In genomic region chr12:16385779-16386646, GRCh38 we compare ENCODE assay signal across 1 cellular context.
A peak's percentile ranks its signal among the peaks of the same experiment; 100 is the strongest.
TF ChIP-seq lines count a peak whose summit lies in the region.

No MANE protein-coding gene starts in this region.

TF ChIP-seq in HepG2, 621 proteins besides CTCF, POLR2A, EP300 and RAD21 (continued from another document and continues in another):
- no peak for TF ChIP-seq ELF3 (CRISPR knock-in tag; IDR thresholded peaks at IDR 0.05)
- no peak for TF ChIP-seq ZNF792 (CRISPR knock-in tag; IDR thresholded peaks at IDR 0.05)
- no peak for TF ChIP-seq ZNF496 (CRISPR knock-in tag; IDR thresholded peaks at IDR 0.05; ENCODE audit: insufficient replicate concordance)
- no peak for TF ChIP-seq ZSCAN5A (CRISPR knock-in tag; IDR thresholded peaks at IDR 0.05; ENCODE audit: borderline replicate concordance)
- TF ChIP-seq KLF12 (CRISPR knock-in tag; IDR thresholded peaks at IDR 0.05; ENCODE audit: borderline replicate concordance): no peak
- no peak for TF ChIP-seq ZNF652 (CRISPR knock-in tag; IDR thresholded peaks at IDR 0.05; ENCODE audit: borderline replicate concordance, low read depth)
- no peak for TF ChIP-seq ZBTB2 (CRISPR knock-in tag; IDR thresholded peaks at IDR 0.05; ENCODE audit: low read depth)
- no peak for TF ChIP-seq ZNF33B (CRISPR knock-in tag; IDR thresholded peaks at IDR 0.05)
- TF ChIP-seq MEIS2 (CRISPR knock-in tag; IDR thresholded peaks at IDR 0.05): no peak
- no peak for TF ChIP-seq PRDM10 (CRISPR knock-in tag; IDR thresholded peaks at IDR 0.05; ENCODE audit: low read depth)
- no peak for TF ChIP-seq SP2 (CRISPR knock-in tag; IDR thresholded peaks at IDR 0.05)
- no peak for TF ChIP-seq TBL1XR1 (IDR thresholded peaks at IDR 0.05; ENCODE audit: borderline replicate concordance, low read length, partially characterized antibody)
- no peak for TF ChIP-seq MED13 (CRISPR knock-in tag; IDR thresholded peaks at IDR 0.05)
- TF ChIP-seq SALL2 (CRISPR knock-in tag; IDR thresholded peaks at IDR 0.05): no peak
- TF ChIP-seq XRCC5 (optimal IDR thresholded peaks at IDR 0.05; ENCODE audit: low read length): peak; percentile 57
- no peak for TF ChIP-seq PHF21A (CRISPR knock-in tag; IDR thresholded peaks at IDR 0.05)
- no peak for TF ChIP-seq ZNF570 (CRISPR knock-in tag; IDR thresholded peaks at IDR 0.05; ENCODE audit: borderline replicate concordance)
- TF ChIP-seq PRDM15 (CRISPR knock-in tag; IDR thresholded peaks at IDR 0.05): no peak
- TF ChIP-seq ZNF232 (CRISPR knock-in tag; IDR thresholded peaks at IDR 0.05; ENCODE audit: borderline replicate concordance): no peak
- no peak for TF ChIP-seq LRRFIP1 (CRISPR knock-in tag; conservative IDR thresholded peaks at IDR 0.05)
- peak; percentile 80; the same call in 1 of the 2 replicates for TF ChIP-seq SMC3 (IDR thresholded peaks at IDR 0.05; ENCODE audit: low read length)
- TF ChIP-seq SMAD3 (CRISPR knock-in tag; IDR thresholded peaks at IDR 0.05): 0 out of 2 replicates have a peak, but pooled peaks have one; percentile 38
- no peak for TF ChIP-seq NONO (IDR thresholded peaks at IDR 0.05)
- TF ChIP-seq NONO (CRISPR knock-in tag; conservative IDR thresholded peaks at IDR 0.05): no peak; the same call in 1 of the 2 replicates
- TF ChIP-seq ZBTB3 (CRISPR knock-in tag; IDR thresholded peaks at IDR 0.05; ENCODE audit: borderline replicate concordance, low read depth): no peak
- no peak for TF ChIP-seq TRAFD1 (CRISPR knock-in tag; IDR thresholded peaks at IDR 0.05; ENCODE audit: borderline replicate concordance)
- no peak for TF ChIP-seq ZNF589 (CRISPR knock-in tag; conservative IDR thresholded peaks at IDR 0.05)
- TF ChIP-seq CSRNP1 (CRISPR knock-in tag; IDR thresholded peaks at IDR 0.05): no peak
- no peak for TF ChIP-seq DRAP1 (CRISPR knock-in tag; IDR thresholded peaks at IDR 0.05)
- no peak for TF ChIP-seq GRHL1 (CRISPR knock-in tag; conservative IDR thresholded peaks at IDR 0.05)
- peak; percentile 45 for TF ChIP-seq TEAD3 (CRISPR knock-in tag; optimal IDR thresholded peaks at IDR 0.05; ENCODE audit: borderline replicate concordance)
- no peak for TF ChIP-seq SOX6 (IDR thresholded peaks at IDR 0.05)
- TF ChIP-seq SOX6 (CRISPR knock-in tag; IDR thresholded peaks at IDR 0.05): peak; percentile 37; the same call in 1 of the 2 replicates
- no peak for TF ChIP-seq MTF1 (CRISPR knock-in tag; IDR thresholded peaks at IDR 0.05)
- TF ChIP-seq KAT7 (CRISPR knock-in tag; IDR thresholded peaks at IDR 0.05; ENCODE audit: borderline replicate concordance): no peak
- no peak for TF ChIP-seq FOXP1 (IDR thresholded peaks at IDR 0.05)
- no peak for TF ChIP-seq FOXP1 (CRISPR knock-in tag; IDR thresholded peaks at IDR 0.05)
- no peak for TF ChIP-seq ZKSCAN1 (IDR thresholded peaks at IDR 0.05; ENCODE audit: low read length)
- TF ChIP-seq HMGXB4 (CRISPR knock-in tag; IDR thresholded peaks at IDR 0.05; ENCODE audit: borderline replicate concordance in 1 of 2, low read depth in 1 of 2): 0 out of 4 replicates have a peak, but pooled peaks of 1 of the 2 experiments have one; percentile 25
- TF ChIP-seq ZNF841 (CRISPR knock-in tag; IDR thresholded peaks at IDR 0.05; ENCODE audit: borderline replicate concordance): no peak
- no peak for TF ChIP-seq TAF15 (IDR thresholded peaks at IDR 0.05; ENCODE audit: low read depth, low read length, poor library complexity, severe bottlenecking)
- TF ChIP-seq SP5 (CRISPR knock-in tag; IDR thresholded peaks at IDR 0.05; ENCODE audit: borderline replicate concordance, low read depth): no peak
- no peak for TF ChIP-seq ZNF83 (CRISPR knock-in tag; IDR thresholded peaks at IDR 0.05; ENCODE audit: borderline replicate concordance)
